In the genomic region with DNA sequence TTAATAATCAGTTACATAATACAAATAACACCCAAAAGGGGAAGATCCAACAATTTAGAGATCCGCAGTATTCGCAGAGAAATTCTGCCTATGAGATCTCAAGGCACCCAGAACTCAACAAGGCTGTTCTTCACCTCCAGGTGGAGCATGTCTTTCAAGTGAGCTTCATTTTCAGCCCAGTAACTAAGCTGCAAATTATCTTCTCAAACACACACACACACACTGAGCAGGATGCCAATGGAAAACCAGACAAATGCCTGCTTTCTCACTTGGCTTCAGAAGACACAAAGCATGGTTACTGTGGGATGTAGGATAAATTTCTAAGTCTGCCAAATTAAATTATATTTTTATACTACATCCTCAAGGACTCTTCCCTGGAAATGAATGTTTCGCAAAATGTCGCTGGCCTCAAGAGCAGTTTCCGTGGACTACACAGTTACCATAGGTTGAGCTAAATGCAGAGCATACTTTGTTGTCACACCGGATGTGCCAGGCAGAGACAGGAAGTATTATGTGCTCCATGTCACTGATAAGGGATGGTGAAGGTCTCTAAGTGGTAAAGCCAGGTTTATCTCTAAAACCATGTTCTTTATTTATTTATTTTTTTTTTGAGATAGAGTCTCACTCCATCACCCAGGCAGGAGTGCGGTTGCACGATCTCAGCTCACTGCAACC, we compare ENCODE assay signal across 8 cellular contexts. TPM values are rescaled to one million over a fixed set of nuclear protein-coding genes. Genes with fewer than 3 reads are reported as not detected.
DNase-seq lines count a peak whose midpoint lies in the region; ATAC-seq and TF ChIP-seq lines count a peak whose summit lies in the region.

No MANE protein-coding gene starts in this region.

- H3K4me1 ChIP-seq in DND-41 (ENCODE audit: insufficient read depth, low read length): no peaks in the 10 kb centered on the region

- ATAC-seq in DND-41 (ENCODE audit: insufficient read depth, low read depth) (no peak; the same call in 2 of the 3 replicates), HG03439 (IDR thresholded peaks at IDR 0.05; ENCODE audit: unreplicated experiment) (no peak), GM19455 (IDR thresholded peaks at IDR 0.05; ENCODE audit: unreplicated experiment) (no peak)

- no peaks in the 10 kb centered on the region; the same call in 1 of the 2 replicates for H3K79me2 ChIP-seq in DND-41 (ENCODE audit: insufficient read depth, low read length)

- H3K9me3 ChIP-seq in DND-41 (ENCODE audit: insufficient read depth, low read length, severe bottlenecking) (no peaks in the 10 kb centered on the region), KOPT-K1 (ENCODE audit: insufficient read depth, low read length, poor library complexity, severe bottlenecking) (no peaks in the 10 kb centered on the region)

- no peak overlapping the region for H3K4me3 Mint-ChIP-seq in activated T-helper 1 cell treated with anti-CD3 and anti-CD28 coated beads, Interleukin-12 subunit alpha, Interleukin-12 subunit beta, Interleukin-2, Interleukin-4 antibody, amounts not matched to agents 30 ng/mL and 10 ng/mL and 1 ng/mL, durations not matched to agents 14 hours and 24 hours and 36 hours

- no peaks in the 10 kb centered on the region for H3K27me3 Mint-ChIP-seq in activated T-helper 1 cell treated with anti-CD3 and anti-CD28 coated beads, Interleukin-12 subunit alpha, Interleukin-12 subunit beta, Interleukin-2, Interleukin-4 antibody, amounts not matched to agents 30 ng/mL and 10 ng/mL and 1 ng/mL, durations not matched to agents 14 hours and 24 hours and 36 hours (ENCODE audit: insufficient read depth)

- H3K36me3 ChIP-seq in DND-41 (ENCODE audit: insufficient read depth, low read length) (peaks cover 100% of the 10 kb centered on the region), KOPT-K1 (ENCODE audit: insufficient read depth, low read length) (peaks cover 87% of the 10 kb centered on the region)

- DNase-seq in DND-41: peak; percentile 12
- no peak for DNase-seq in activated T-helper 1 cell treated with anti-CD3 and anti-CD28 coated beads, Interleukin-12 subunit alpha, Interleukin-12 subunit beta, Interleukin-2, Interleukin-4 antibody, amounts not matched to agents 30 ng/mL and 10 ng/mL and 1 ng/mL, durations not matched to agents 14 hours and 24 hours and 36 hours (ENCODE audit: low spot score)
- peak; percentile 47 for DNase-seq in inferior parietal cortex (ENCODE audit: extremely low spot score)
- no peak for DNase-seq in SHP77 treated with DMSO at 0.1 percent for 48 hours (lab: John Stamatoyannopoulos, UW)
- no peak for DNase-seq in NCI-H146 (lab: John Stamatoyannopoulos, UW)

- H3K27ac ChIP-seq in DND-41 (ENCODE audit: low read length): no peak overlapping the region
- peak overlapping the region; percentile 55 for H3K27ac ChIP-seq in KOPT-K1 (ENCODE audit: low read depth, low read length, poor library complexity, severe bottlenecking)

- H3K9me3 Mint-ChIP-seq in activated T-helper 1 cell treated with anti-CD3 and anti-CD28 coated beads, Interleukin-12 subunit alpha, Interleukin-12 subunit beta, Interleukin-2, Interleukin-4 antibody, amounts not matched to agents 30 ng/mL and 10 ng/mL and 1 ng/mL, durations not matched to agents 14 hours and 24 hours and 36 hours: no peaks in the 10 kb centered on the region

- peak overlapping the region; percentile 88 for H3K27ac Mint-ChIP-seq in activated T-helper 1 cell treated with anti-CD3 and anti-CD28 coated beads, Interleukin-12 subunit alpha, Interleukin-12 subunit beta, Interleukin-2, Interleukin-4 antibody, amounts not matched to agents 30 ng/mL and 10 ng/mL and 1 ng/mL, durations not matched to agents 14 hours and 24 hours and 36 hours

- no peak overlapping the region for H2AFZ ChIP-seq in DND-41 (ENCODE audit: low read depth, low read length)

- peak; percentile 51 for TF ChIP-seq CTCF in DND-41 (IDR thresholded peaks at IDR 0.05; ENCODE audit: borderline replicate concordance, extremely low read depth, low read length, poor library complexity, severe bottlenecking)

- H3K36me3 Mint-ChIP-seq in activated T-helper 1 cell treated with anti-CD3 and anti-CD28 coated beads, Interleukin-12 subunit alpha, Interleukin-12 subunit beta, Interleukin-2, Interleukin-4 antibody, amounts not matched to agents 30 ng/mL and 10 ng/mL and 1 ng/mL, durations not matched to agents 14 hours and 24 hours and 36 hours (ENCODE audit: low read depth): peaks cover 66% of the 10 kb centered on the region

- H3K27me3 ChIP-seq in DND-41 (ENCODE audit: insufficient read depth, low read length, poor library complexity): no peaks in the 10 kb centered on the region

- H3K4me3 ChIP-seq in DND-41 (ENCODE audit: low read depth in 1 of 2, low read length in 2 of 2): no peak overlapping the region

- intact Hi-C loops in activated T-helper 1 cell treated with anti-CD3 and anti-CD28 coated beads, Interleukin-12 subunit alpha, Interleukin-12 subunit beta, Interleukin-2, Interleukin-4 antibody, amounts not matched to agents 30 ng/mL and 10 ng/mL and 1 ng/mL, durations not matched to agents 14 hours and 24 hours and 36 hours (cut with micrococcal nuclease): loop anchor here (1.0 kb wide), 2 partner anchors 30 to 62 kb away; no protein-coding TSS in a partner anchor

- no peaks in the 10 kb centered on the region; the same call in 1 of the 2 replicates for H4K20me1 ChIP-seq in DND-41 (ENCODE audit: insufficient read depth, low read length)

- H3K4me1 Mint-ChIP-seq in activated T-helper 1 cell treated with anti-CD3 and anti-CD28 coated beads, Interleukin-12 subunit alpha, Interleukin-12 subunit beta, Interleukin-2, Interleukin-4 antibody, amounts not matched to agents 30 ng/mL and 10 ng/mL and 1 ng/mL, durations not matched to agents 14 hours and 24 hours and 36 hours (ENCODE audit: low read depth): peaks cover 24% of the 10 kb centered on the region

- no peak overlapping the region for H3K4me2 ChIP-seq in DND-41 (ENCODE audit: insufficient read depth, low read length)

- no peak overlapping the region for H3K9ac ChIP-seq in DND-41 (ENCODE audit: low read depth, low read length)

RNA-seq across cellular contexts. Expression of gene UBR4, which starts 30.3 kb away (rescaled TPM):
- 155 and 161 TPM in 2 replicates for total RNA-seq in activated T-helper 1 cell treated with anti-CD3 and anti-CD28 coated beads, Interleukin-12 subunit alpha, Interleukin-12 subunit beta, Interleukin-2, Interleukin-4 antibody, amounts not matched to agents 30 ng/mL and 10 ng/mL and 1 ng/mL, durations not matched to agents 14 hours and 24 hours and 36 hours

Comparison
In these comparisons a context has a peak if more than half of its experiments do, and no peak if none do; other contexts are left out.
1. DNase-seq: peak in DND-41 (single experiment) and inferior parietal cortex (single experiment); none in activated T-helper 1 cell treated with anti-CD3 and anti-CD28 coated beads, Interleukin-12 subunit alpha, Interleukin-12 subunit beta, Interleukin-2, Interleukin-4 antibody, amounts not matched to agents 30 ng/mL and 10 ng/mL and 1 ng/mL, durations not matched to agents 14 hours and 24 hours and 36 hours (single experiment), SHP77 treated with DMSO at 0.1 percent for 48 hours (single experiment) and NCI-H146 (single experiment).